28 cellular contexts compared by ENCODE assay signal in genomic region chr5:127525181-127525580, GRCh38.
"Had no signal": no experiment of that assay in that cellular context is flagged by ENCODE, and none has a peak within 500 bp of the region (broad histone marks: within the 10 kb centered on the region; RNA-seq: fewer than 3 reads in every experiment).

No MANE protein-coding gene starts in this region.

- H3K27ac ChIP-seq: neural progenitor cell, ovary, parathyroid adenoma, psoas muscle, right lobe of liver, sigmoid colon, spleen, suprapubic skin, testis, tibial artery, transverse colon, upper lobe of right lung, uterus had no signal

- H3K36me3 ChIP-seq: ovary, uterus had no signal

- DNase-seq: natural killer cell; occipital lobe; ovary; posterior cingulate gyrus; psoas muscle; right cardiac atrium; right lobe of liver; sigmoid colon; spleen; stimulated activated CD4-positive, alpha-beta T cell treated with anti-CD3 and anti-CD28 coated beads, Interleukin-12 subunit alpha, Interleukin-12 subunit beta, amount 100 ng/mL, for 4 hours; stimulated activated CD4-positive, alpha-beta T cell treated with anti-CD3 and anti-CD28 coated beads, Interleukin-1b, Interleukin-23, amount 100 ng/mL, for 48 hours; stimulated activated CD4-positive, alpha-beta T cell treated with anti-CD3 and anti-CD28 coated beads, Interleukin-4, amount 100 ng/mL, for 1 hour; stimulated activated CD4-positive, alpha-beta T cell treated with anti-CD3 and anti-CD28 coated beads, Interleukin-4, amount 100 ng/mL, for 4 hours; stimulated activated CD8-positive, alpha-beta memory T cell treated with anti-CD3 and anti-CD28 coated beads, Interleukin-4, amount 100 ng/mL, for 48 hours; stimulated activated naive CD4-positive, alpha-beta T cell; stimulated activated naive CD8-positive, alpha-beta T cell treated with anti-CD3 and anti-CD28 coated beads, Interleukin-15, amount 100 ng/mL, for 72 hours; stimulated activated naive CD8-positive, alpha-beta T cell treated with anti-CD3 and anti-CD28 coated beads, Interleukin-15, Interleukin-2, amounts not matched to agents 100 U/mL and 50 U/mL, for 24 hours; substantia nigra; testis; tibial artery; transverse colon; upper lobe of right lung; uterus had no signal

- ATAC-seq: natural killer cell; psoas muscle; right cardiac atrium; right lobe of liver; stimulated activated memory B cell treated with anti-CD40 and anti-IgM and Interleukin-4, amounts not matched to agents 10 μg/mL and 1 μg/mL and 100 μg/mL, for 72 hours; stimulated activated naive CD8-positive, alpha-beta T cell treated with anti-CD3 and anti-CD28 coated beads, Interleukin-15, amount 100 ng/mL, for 72 hours; stimulated activated naive CD8-positive, alpha-beta T cell treated with anti-CD3 and anti-CD28 coated beads, Interleukin-15, Interleukin-2, amounts not matched to agents 100 U/mL and 50 U/mL, for 24 hours; upper lobe of right lung had no signal

- H3K27me3 ChIP-seq: neural progenitor cell, ovary, right lobe of liver, sigmoid colon, spleen, suprapubic skin, testis, tibial artery, transverse colon, upper lobe of right lung, uterus had no signal

- H2AFZ ChIP-seq: neural progenitor cell, parathyroid adenoma had no signal

- H3K4me1 ChIP-seq: psoas muscle, right lobe of liver, suprapubic skin, testis, transverse colon, upper lobe of right lung, uterus had no signal

- H3K9ac ChIP-seq: neural progenitor cell, parathyroid adenoma had no signal

- H3K4me3 ChIP-seq: neural progenitor cell, ovary, psoas muscle, right lobe of liver, sigmoid colon, smooth muscle cell, spleen, suprapubic skin, testis, tibial artery, transverse colon, upper lobe of right lung, uterus had no signal

- H3K4me2 ChIP-seq: neural progenitor cell, smooth muscle cell had no signal

- H3K9me3 ChIP-seq: ovary, psoas muscle, right lobe of liver, suprapubic skin, testis, uterus had no signal
